ENCODE assay signal across 23 cellular contexts in the genomic region with DNA sequence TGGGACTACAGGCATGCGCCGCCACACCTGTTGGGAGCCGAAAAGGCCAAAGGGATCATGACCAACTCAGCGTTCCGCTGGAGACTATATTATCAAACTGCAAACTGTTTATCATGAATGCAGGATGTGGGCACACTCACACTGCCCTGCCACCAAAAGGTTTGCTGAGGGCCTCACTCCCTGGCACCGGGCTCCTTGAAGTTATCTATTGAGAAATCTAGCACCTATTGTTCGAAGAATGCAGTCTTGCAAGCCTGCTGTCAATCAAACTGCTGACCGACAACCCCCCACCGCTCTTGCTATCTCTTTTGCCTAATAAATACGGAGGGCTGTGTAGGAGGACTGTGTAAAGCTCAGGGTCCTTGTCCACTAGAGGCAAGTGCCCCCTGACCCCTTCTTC. TPM values are rescaled to one million over a fixed set of nuclear protein-coding genes. Genes with fewer than 3 reads are reported as not detected.
A peak's percentile ranks its signal among the peaks of the same experiment; 100 is the strongest.
DNase-seq lines count a peak whose midpoint lies in the region; ATAC-seq and TF ChIP-seq lines count a peak whose summit lies in the region.
"Had no signal": no experiment of that assay in that cellular context is flagged by ENCODE, and none has a peak within 500 bp of the region (broad histone marks: within the 10 kb centered on the region; RNA-seq: fewer than 3 reads in every experiment).

No MANE protein-coding gene starts in this region.

- no peaks in the 10 kb centered on the region for H3K9me3 ChIP-seq in CD8-positive, alpha-beta memory T cell (ENCODE audit: low read length)
- peaks cover 8% of the 10 kb centered on the region for H3K9me3 ChIP-seq in PC-9 (ENCODE audit: insufficient read depth, low read depth)

- POLR2A ChIA-PET in CD8-positive, alpha-beta memory T cell (lab: Charles Lee): no interaction called here
- POLR2A ChIA-PET in PC-9 (lab: Charles Lee; ENCODE audit: unreplicated experiment): interaction anchor here (0.6 kb wide), 1 partner anchor 806 kb away, joined by 4 read pairs; no protein-coding TSS in a partner anchor

- peak overlapping the region in 4 of 7 donors; percentile 15 to 47 (median 30) for H3K4me3 Mint-ChIP-seq in CD8-positive, alpha-beta memory T cell
- H3K4me3 Mint-ChIP-seq in neural crest cell (peak overlapping the region; percentile 54), CD14-positive monocyte (no peak overlapping the region)
- H3K4me3 Mint-ChIP-seq: CD8-positive, alpha-beta T cell had no signal

- intact Hi-C loops in PC-9 (cut with micrococcal nuclease; ENCODE audit: unreplicated experiment): no loop called here
- intact Hi-C loops in CD14-positive monocyte (cut with micrococcal nuclease): no loop called here

- peak in 1 of 5 donors; percentile 11 for DNase-seq in CD8-positive, alpha-beta memory T cell
- DNase-seq in PC-9 (peak; percentile 75 to 89), epithelial cell of esophagus (ENCODE audit: low read depth) (peak; percentile 28), neural crest cell (ENCODE audit: low read depth, low spot score) (no peak), NCI-H69 (lab: John Stamatoyannopoulos, UW) (no peak), CD14-positive monocyte (ENCODE audit: low spot score) (no peak), NCI-H1048 (lab: John Stamatoyannopoulos, UW) (no peak)
- DNase-seq: 8988T; CD8-positive, alpha-beta T cell; DMS53; GF-D8; Karpas-422; MV-4-11; NCI-H1694; NCI-H2081; NCI-H2171; NCI-H345; NCI-H524; Right ventricle myocardium superior had no signal

- no peak for TF ChIP-seq CTCF in PC-9 (conservative IDR thresholded peaks at IDR 0.05)
- TF ChIP-seq CTCF in epithelial cell of esophagus (IDR thresholded peaks at IDR 0.05; ENCODE audit: insufficient read depth, low read depth, low read length, missing control alignments): no peak
- TF ChIP-seq CTCF in neural crest cell (conservative IDR thresholded peaks at IDR 0.05): no peak
- TF ChIP-seq CTCF in CD14-positive monocyte (IDR thresholded peaks at IDR 0.05): no peak

- BruUV-seq in PC-9 (replicated peaks; lab: Mats Ljungman, UMichigan): no TSS peak

- peak overlapping the region in 4 of 8 donors; percentile 65 to 79 (median 70) for H3K27ac Mint-ChIP-seq in CD8-positive, alpha-beta memory T cell
- H3K27ac Mint-ChIP-seq in neural crest cell (ENCODE audit: unreplicated experiment): no peak overlapping the region
- H3K27ac Mint-ChIP-seq in CD14-positive monocyte: no peak overlapping the region
- H3K27ac Mint-ChIP-seq: CD8-positive, alpha-beta T cell had no signal

- H4K20me1 ChIP-seq in PC-9 (ENCODE audit: insufficient read depth): no peaks in the 10 kb centered on the region
- H4K20me1 ChIP-seq: BLaER1 treated with 17β-estradiol and CSF1 and Interleukin-3, amounts not matched to agents 10 nM and 100 nM had no signal

- H3K4me1 ChIP-seq in CD8-positive, alpha-beta memory T cell (ENCODE audit: insufficient read depth, low read length): peaks cover 10% of the 10 kb centered on the region
- peaks cover 18% of the 10 kb centered on the region for H3K4me1 ChIP-seq in PC-9 (replicated peaks; ENCODE audit: insufficient read depth)

- H3K4me3 ChIP-seq in CD8-positive, alpha-beta memory T cell (ENCODE audit: low read length): no peak overlapping the region
- H3K4me3 ChIP-seq in PC-9: 0 out of 2 replicates have a peak overlapping the region, but pooled peaks have one; percentile 16
- no peak overlapping the region for H3K4me3 ChIP-seq in epithelial cell of esophagus (ENCODE audit: low read length)
- H3K4me3 ChIP-seq: BLaER1 treated with 17β-estradiol and CSF1 and Interleukin-3, amounts not matched to agents 10 nM and 100 nM; HAP-1 had no signal

- H3K9me2 ChIP-seq in PC-9 (ENCODE audit: insufficient read depth): no peaks in the 10 kb centered on the region

- no peaks in the 10 kb centered on the region for H3K79me2 ChIP-seq in PC-9 (ENCODE audit: low read depth)

- no peaks in the 10 kb centered on the region for H3K36me3 ChIP-seq in CD8-positive, alpha-beta memory T cell (ENCODE audit: insufficient read depth, low read length)
- H3K36me3 ChIP-seq in PC-9 (ENCODE audit: low read depth): no peaks in the 10 kb centered on the region
- H3K36me3 ChIP-seq: BLaER1 treated with 17β-estradiol and CSF1 and Interleukin-3, amounts not matched to agents 10 nM and 100 nM; HAP-1 had no signal

- CTCF ChIA-PET in CD8-positive, alpha-beta memory T cell (lab: Charles Lee): no interaction called here
- CTCF ChIA-PET in PC-9 (lab: Charles Lee): interaction anchor here (0.7 kb wide), 1 partner anchor 39 kb away, joined by 3 read pairs; no protein-coding TSS in a partner anchor

- H3K9me3 Mint-ChIP-seq in CD8-positive, alpha-beta memory T cell: no peaks in the 10 kb centered on the region
- H3K9me3 Mint-ChIP-seq in neural crest cell: no peaks in the 10 kb centered on the region
- H3K9me3 Mint-ChIP-seq in CD14-positive monocyte: peaks cover 3 to 84% (median 28%) of the 10 kb centered on the region in 7 donors
- H3K9me3 Mint-ChIP-seq: CD8-positive, alpha-beta T cell had no signal

- peaks cover 8 to 19% (median 8%) of the 10 kb centered on the region in 3 donors for H3K4me1 Mint-ChIP-seq in CD8-positive, alpha-beta memory T cell
- peaks cover 16% of the 10 kb centered on the region for H3K4me1 Mint-ChIP-seq in neural crest cell
- H3K4me1 Mint-ChIP-seq in CD14-positive monocyte: peaks cover 4% of the 10 kb centered on the region
- H3K4me1 Mint-ChIP-seq: IgD-negative memory B cell had no signal

- no peaks in the 10 kb centered on the region for H3K36me3 Mint-ChIP-seq in CD8-positive, alpha-beta memory T cell
- H3K36me3 Mint-ChIP-seq in neural crest cell (ENCODE audit: low read depth) (peaks cover 6% of the 10 kb centered on the region), CD14-positive monocyte (no peaks in the 10 kb centered on the region)
- H3K36me3 Mint-ChIP-seq: CD8-positive, alpha-beta T cell had no signal

- H3K27me3 ChIP-seq in CD8-positive, alpha-beta memory T cell (ENCODE audit: insufficient read depth, low read length, poor library complexity, severe bottlenecking): no peaks in the 10 kb centered on the region
- H3K27me3 ChIP-seq in PC-9 (ENCODE audit: insufficient read depth, low read depth): no peaks in the 10 kb centered on the region
- H3K27me3 ChIP-seq: BLaER1 treated with 17β-estradiol and CSF1 and Interleukin-3, amounts not matched to agents 10 nM and 100 nM had no signal

- H3K27ac ChIP-seq in CD8-positive, alpha-beta memory T cell (ENCODE audit: low read depth, low read length): no peak overlapping the region
- H3K27ac ChIP-seq in PC-9: no peak overlapping the region; the same call in 1 of the 2 replicates
- H3K27ac ChIP-seq: BLaER1 treated with 17β-estradiol and CSF1 and Interleukin-3, amounts not matched to agents 10 nM and 100 nM had no signal

- peaks cover 0 to 1% of the 10 kb centered on the region in 2 donors for H3K27me3 Mint-ChIP-seq in CD8-positive, alpha-beta memory T cell
- no peaks in the 10 kb centered on the region for H3K27me3 Mint-ChIP-seq in neural crest cell (ENCODE audit: low read depth)
- H3K27me3 Mint-ChIP-seq in CD14-positive monocyte (ENCODE audit: low read depth in 3 of 3): peaks cover 1 to 9% (median 2%) of the 10 kb centered on the region in 3 donors
- H3K27me3 Mint-ChIP-seq: IgD-negative memory B cell had no signal

- ATAC-seq in HG03432 (IDR thresholded peaks at IDR 0.05; ENCODE audit: unreplicated experiment): no peak
- ATAC-seq: CD8-positive, alpha-beta T cell had no signal

- H3K4me2 ChIP-seq in PC-9: peak overlapping the region; percentile 58
- H3K4me2 ChIP-seq: BLaER1 treated with 17β-estradiol and CSF1 and Interleukin-3, amounts not matched to agents 10 nM and 100 nM had no signal

- H3F3A ChIP-seq in PC-9 (ENCODE audit: insufficient read depth, low read depth): peaks cover 9% of the 10 kb centered on the region

- no peak overlapping the region for H2AFZ ChIP-seq in PC-9

RNA-seq across cellular contexts. Expression of a gene that starts 5.2 kb away (rescaled TPM):
- 10 to 100 TPM; 10.6 to 12.5 TPM for total RNA-seq in CD8-positive, alpha-beta memory T cell
- polyA plus RNA-seq in CD8-positive, alpha-beta memory T cell: 17.1 TPM
- total RNA-seq in PC-9 (2021) (12.2 and 14.3 TPM in 2 replicates), neural crest cell (11.6 and 11.9 TPM in 2 replicates)
- polyA plus RNA-seq in CD14-positive monocyte: 1 to 10 TPM; 2.3 to 2.6 TPM

RNA-seq across cellular contexts. Expression of a gene that starts 13.3 kb away (rescaled TPM):
- 100 to 1,000 TPM; 232 to 250 TPM for total RNA-seq in CD8-positive, alpha-beta memory T cell
- 200 TPM for polyA plus RNA-seq in CD8-positive, alpha-beta memory T cell
- 316 and 324 TPM in 2 replicates for total RNA-seq in PC-9 (2021)
- 422 TPM in 2 replicates for total RNA-seq in neural crest cell
- polyA plus RNA-seq in CD14-positive monocyte: 100 to 1,000 TPM; 127 to 151 TPM

RNA-seq across cellular contexts. Expression of a gene that starts 36.8 kb away (rescaled TPM):
- total RNA-seq in CD8-positive, alpha-beta memory T cell: 10 to 100 TPM; 11.2 to 12.6 TPM
- 4.6 TPM for polyA plus RNA-seq in CD8-positive, alpha-beta memory T cell
- 9.9 and 12.6 TPM in 2 replicates for total RNA-seq in PC-9 (2021)
- total RNA-seq in neural crest cell: 18.9 and 25.2 TPM in 2 replicates
- polyA plus RNA-seq in CD14-positive monocyte: 1 to 10 TPM in 1 of 2 donors, under 1 TPM in 1; 0.32 to 1.1 TPM

Comparison
In these comparisons a context has a peak if more than half of its experiments do, and no peak if none do; other contexts are left out.
1. DNase-seq: peak in PC-9 (2 of 2) and epithelial cell of esophagus (single experiment); none in neural crest cell (single experiment), NCI-H69 (single experiment), CD14-positive monocyte (single experiment) and NCI-H1048 (single experiment).
2. H3K4me3 Mint-ChIP-seq: peak in CD8-positive, alpha-beta memory T cell (4 of 7) and neural crest cell (single experiment); none in CD14-positive monocyte (0 of 2).